In the genomic region with DNA sequence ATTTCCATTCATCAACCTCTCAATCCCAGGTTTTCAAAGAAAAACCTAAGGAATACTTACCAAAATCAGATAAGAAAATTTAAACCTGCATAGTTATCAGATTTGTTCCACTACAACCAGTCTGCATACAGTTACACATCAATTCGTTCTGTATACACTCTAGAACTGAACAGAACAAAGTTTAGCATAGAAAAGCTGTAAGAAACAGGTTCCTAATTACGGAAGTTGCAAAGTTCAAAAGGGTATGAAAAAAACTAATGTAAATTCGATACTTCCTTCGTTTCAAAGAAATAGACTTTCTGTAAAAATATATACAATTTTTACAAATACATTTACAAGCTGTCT, we compare ENCODE assay signal across 10 cellular contexts. TPM values are rescaled to one million over a fixed set of nuclear protein-coding genes. Genes with fewer than 3 reads are reported as not detected.
DNase-seq lines count a peak whose midpoint lies in the region; ATAC-seq and TF ChIP-seq lines count a peak whose summit lies in the region.
"Had no signal": no experiment of that assay in that cellular context is flagged by ENCODE, and none has a peak within 500 bp of the region (broad histone marks: within the 10 kb centered on the region; RNA-seq: fewer than 3 reads in every experiment).

No MANE protein-coding gene starts in this region.

- H3K27me3 Mint-ChIP-seq in CD4-positive, alpha-beta T cell = no peaks in the 10 kb centered on the region
- H3K27me3 Mint-ChIP-seq in endodermal cell (ENCODE audit: insufficient read depth) = no peaks in the 10 kb centered on the region

- H3K4me3 ChIP-seq in OCI-LY1 (ENCODE audit: low read depth, low read length, poor library complexity, severe bottlenecking) (peak overlapping the region; percentile 93), endodermal cell (ENCODE audit: low read length) (peak overlapping the region; percentile 92), neuron (ENCODE audit: low read length) (peak overlapping the region; percentile 96)

- H3K9me3 ChIP-seq in CD4-positive, alpha-beta T cell (ENCODE audit: control insufficient read depth, low read length) = no peaks in the 10 kb centered on the region
- H3K9me3 ChIP-seq in OCI-LY1 (ENCODE audit: low read length) (no peaks in the 10 kb centered on the region), endodermal cell (ENCODE audit: control insufficient read depth, low read length) (no peaks in the 10 kb centered on the region), neuron (ENCODE audit: low read length) (no peaks in the 10 kb centered on the region)

- no peak overlapping the region for H2AFZ ChIP-seq in OCI-LY1 (ENCODE audit: low read length)
- H2AFZ ChIP-seq in neuron (ENCODE audit: low read depth, low read length) = no peak overlapping the region

- no peaks in the 10 kb centered on the region for H3K9me2 ChIP-seq in OCI-LY1 (ENCODE audit: low read depth, low read length)

- no peaks in the 10 kb centered on the region for H3K9me3 Mint-ChIP-seq in CD4-positive, alpha-beta T cell
- H3K9me3 Mint-ChIP-seq in endodermal cell = no peaks in the 10 kb centered on the region

- H3K9ac ChIP-seq in OCI-LY1 (ENCODE audit: low read length) (peak overlapping the region; percentile 95), endodermal cell (ENCODE audit: extremely low read depth, low read length, poor library complexity, severe bottlenecking) (peak overlapping the region; percentile 100)

- WGBS in endodermal cell (ENCODE audit: insufficient coverage in 1 of 2, insufficient read length in 1 of 2), 2 experiments = 34 to 60% methylated on average over 2 to 4 of the region's 4 CpGs

- H4K20me1 ChIP-seq in OCI-LY1 (ENCODE audit: insufficient read depth, low read length) = 0 out of 2 replicates have a peak, but pooled peaks cover 5% of the 10 kb centered on the region

- H3K4me3 Mint-ChIP-seq in CD4-positive, alpha-beta T cell = peak overlapping the region; percentile 98
- peak overlapping the region; percentile 98 for H3K4me3 Mint-ChIP-seq in endodermal cell

- peaks cover 94% of the 10 kb centered on the region for H3K36me3 Mint-ChIP-seq in CD4-positive, alpha-beta T cell (ENCODE audit: low read depth)
- H3K36me3 Mint-ChIP-seq in endodermal cell (ENCODE audit: low read depth) = peaks cover 74% of the 10 kb centered on the region

- H3K4me1 Mint-ChIP-seq in CD4-positive, alpha-beta T cell (ENCODE audit: low read depth) = peaks cover 66% of the 10 kb centered on the region
- peaks cover 25% of the 10 kb centered on the region for H3K4me1 Mint-ChIP-seq in endodermal cell

- intact Hi-C loops in CD4-positive, alpha-beta T cell (cut with DNase I, micrococcal nuclease) = no loop called here

- ATAC-seq in CD4-positive, alpha-beta T cell (ENCODE audit: poor library complexity) = no peak
- no peak for ATAC-seq in GM19455 (IDR thresholded peaks at IDR 0.05; ENCODE audit: unreplicated experiment)
- ATAC-seq in GM18907 (IDR thresholded peaks at IDR 0.05; ENCODE audit: unreplicated experiment) = no peak

- no peak for DNase-seq in CD4-positive, alpha-beta T cell
- DNase-seq in endodermal cell (no peak), superior temporal gyrus (ENCODE audit: extremely low spot score) (no peak), ACHN (no peak)
- DNase-seq: effector CD4-positive, alpha-beta T cell; NCI-H446 treated with DMSO at 0.1 percent for 48 hours had no signal

- POLR2A ChIA-PET in CD4-positive, alpha-beta T cell (lab: Charles Lee) = interaction anchor here (0.8 to 15.4 kb wide), 8 partner anchors 12 to 689 kb away, joined by 3 to 1538 read pairs (median 10); partner anchors contain the start of genes CTSS, ENSA and RPRD2

- H3K36me3 ChIP-seq in OCI-LY1 (ENCODE audit: insufficient read depth, low read length) (peaks cover 77% of the 10 kb centered on the region), endodermal cell (ENCODE audit: control insufficient read depth, insufficient read depth, low read length) (peaks cover 72% of the 10 kb centered on the region), neuron (ENCODE audit: insufficient read depth, low read length) (peaks cover 63% of the 10 kb centered on the region)

- H3K4me2 ChIP-seq in OCI-LY1 (ENCODE audit: low read length) = peak overlapping the region; percentile 94

- H3K27me3 ChIP-seq in CD4-positive, alpha-beta T cell (ENCODE audit: control insufficient read depth, insufficient read depth, low read length) = no peaks in the 10 kb centered on the region
- H3K27me3 ChIP-seq in OCI-LY1 (ENCODE audit: insufficient read depth, low read length) (no peaks in the 10 kb centered on the region), endodermal cell (ENCODE audit: control insufficient read depth, insufficient read depth, low read length, poor library complexity, severe bottlenecking) (no peaks in the 10 kb centered on the region), neuron (ENCODE audit: insufficient read depth, low read length) (no peaks in the 10 kb centered on the region)

- CTCF ChIA-PET in CD4-positive, alpha-beta T cell (lab: Charles Lee) = interaction anchor here (1.1 to 14.2 kb wide), 5 partner anchors 8 to 45 kb away, joined by 3 to 183 read pairs (median 8); no protein-coding TSS in a partner anchor

- peaks cover 65% of the 10 kb centered on the region for H3K4me1 ChIP-seq in OCI-LY1 (ENCODE audit: insufficient read depth, low read length, severe bottlenecking)
- peaks cover 6% of the 10 kb centered on the region for H3K4me1 ChIP-seq in endodermal cell (ENCODE audit: control insufficient read depth, insufficient read depth, low read length)
- H3K4me1 ChIP-seq in neuron (ENCODE audit: insufficient read depth, low read length) = peaks cover 19% of the 10 kb centered on the region

- H3K27ac ChIP-seq in CD4-positive, alpha-beta T cell (ENCODE audit: low read depth, low read length) = peak overlapping the region; percentile 97
- H3K27ac ChIP-seq in OCI-LY1 (ENCODE audit: low read depth, low read length, poor library complexity, severe bottlenecking) (peak overlapping the region; percentile 99), endodermal cell (ENCODE audit: low read depth, low read length) (no peak overlapping the region)

- H3K79me2 ChIP-seq in OCI-LY1 (ENCODE audit: insufficient read depth, low read length) = peaks cover 52% of the 10 kb centered on the region

- H3K27ac Mint-ChIP-seq in CD4-positive, alpha-beta T cell = peak overlapping the region; percentile 98
- H3K27ac Mint-ChIP-seq in endodermal cell = peak overlapping the region; percentile 46

- H3F3A ChIP-seq in OCI-LY1 (ENCODE audit: insufficient read depth, low read length) = peaks cover 10% of the 10 kb centered on the region; the same call in 1 of the 2 replicates

- no peak for TF ChIP-seq CTCF in CD4-positive, alpha-beta T cell (IDR thresholded peaks at IDR 0.05)
- TF ChIP-seq CTCF in OCI-LY1 (IDR thresholded peaks at IDR 0.05; ENCODE audit: low read length) (no peak), endodermal cell (conservative IDR thresholded peaks at IDR 0.05) (no peak)

- in situ Hi-C loops in ACHN (cut with HindIII; ENCODE audit: low pct_ligation_motif_present, low pct_unique_long_range_greater_than_20kb, low sequenced_read_pairs) = no loop called here

RNA-seq across cellular contexts. Expression of gene MCL1, which starts 3.1 kb away (rescaled TPM):
- 100 to 1,000 TPM; 737 to 747 TPM for total RNA-seq in CD4-positive, alpha-beta T cell
- total RNA-seq in endodermal cell = 100 to 1,000 TPM; 133 to 173 TPM
- polyA plus RNA-seq in endodermal cell (2013, experiment 1 of 2) = 132 TPM
- polyA plus RNA-seq in endodermal cell (2013, experiment 2 of 2) = 134 TPM

RNA-seq across cellular contexts. Expression of gene ADAMTSL4, which starts 27.1 kb away (rescaled TPM):
- total RNA-seq in CD4-positive, alpha-beta T cell = under 1 TPM; 0.16 to 0.22 TPM
- total RNA-seq in endodermal cell = 1 to 10 TPM; 3.7 to 3.9 TPM
- 2.9 TPM for polyA plus RNA-seq in endodermal cell (2013, experiment 1 of 2)
- 1.5 TPM for polyA plus RNA-seq in endodermal cell (2013, experiment 2 of 2)

RNA-seq across cellular contexts. Expression of gene ENSA, which starts 53.1 kb away (rescaled TPM):
- total RNA-seq in CD4-positive, alpha-beta T cell = 100 to 1,000 TPM; 132 to 137 TPM
- total RNA-seq in endodermal cell = 100 to 1,000 TPM; 266 to 364 TPM
- polyA plus RNA-seq in endodermal cell (2013, experiment 1 of 2) = 140 TPM
- polyA plus RNA-seq in endodermal cell (2013, experiment 2 of 2) = 146 TPM

Comparison
In these comparisons a context has a peak if more than half of its experiments do, and no peak if none do; other contexts are left out.
1. RNA of gene MCL1, which starts 3.1 kb away (total RNA-seq): 737 to 747 TPM in CD4-positive, alpha-beta T cell; 133 to 173 TPM in endodermal cell; every median in the first group is over 4 times any median in the second.
2. Peak in every context shown above with its lines, with median percentiles within 50 percentile points of each other: H3K4me3 ChIP-seq.